Comparison of ENCODE assay signal across 21 cellular contexts in genomic region chr11:124265034-124265433, GRCh38. TPM values are rescaled to one million over a fixed set of nuclear protein-coding genes. Genes with fewer than 3 reads are reported as not detected.
"Had no signal": no experiment of that assay in that cellular context is flagged by ENCODE, and none has a peak within 500 bp of the region (broad histone marks: within the 10 kb centered on the region; RNA-seq: fewer than 3 reads in every experiment).

No MANE protein-coding gene starts in this region.

RNA-seq across cellular contexts. Expression of gene OR8G5, which starts 8.9 kb away (rescaled TPM):
- total RNA-seq: kidney, left colon, left ventricle myocardium inferior, lower leg skin, lung microvascular endothelial cell, mesenteric fat pad, mucosa of gallbladder, natural killer cell, osteocyte, posterior vena cava, psoas muscle, sigmoid colon, spleen, suprapubic skin, thoracic aorta, ureter, uterus had no signal
- polyA plus RNA-seq: immature natural killer cell, psoas muscle, small intestine, spleen had no signal

RNA-seq across cellular contexts. Expression of gene OR8G1, which starts 24.1 kb away (rescaled TPM):
- total RNA-seq: kidney, left colon, left ventricle myocardium inferior, lower leg skin, lung microvascular endothelial cell, mesenteric fat pad, mucosa of gallbladder, natural killer cell, occipital lobe, osteocyte, posterior vena cava, psoas muscle, sigmoid colon, spleen, subcutaneous adipose tissue, suprapubic skin, thoracic aorta, ureter, uterus had no signal
- polyA plus RNA-seq: immature natural killer cell, psoas muscle, sigmoid colon, small intestine, spleen had no signal

RNA-seq across cellular contexts. Expression of gene OR8D1, which starts 48.7 kb away (rescaled TPM):
- total RNA-seq: kidney, left colon, left ventricle myocardium inferior, lower leg skin, lung microvascular endothelial cell, mesenteric fat pad, mucosa of gallbladder, natural killer cell, occipital lobe, osteocyte, posterior vena cava, psoas muscle, sigmoid colon, spleen, subcutaneous adipose tissue, suprapubic skin, thoracic aorta, ureter, uterus had no signal
- polyA plus RNA-seq: immature natural killer cell, psoas muscle, sigmoid colon, small intestine, spleen had no signal

RNA-seq across cellular contexts. Expression of gene OR8D2, which starts 55.0 kb away (rescaled TPM):
- total RNA-seq: kidney, left colon, left ventricle myocardium inferior, lower leg skin, lung microvascular endothelial cell, mesenteric fat pad, mucosa of gallbladder, natural killer cell, occipital lobe, osteocyte, posterior vena cava, psoas muscle, sigmoid colon, spleen, subcutaneous adipose tissue, suprapubic skin, thoracic aorta, ureter, uterus had no signal
- polyA plus RNA-seq: immature natural killer cell, psoas muscle, sigmoid colon, small intestine, spleen had no signal
